ENCODE assay signal across 18 cellular contexts in genomic region chrX:31580227-31580626, GRCh38.
A peak's percentile ranks its signal among the peaks of the same experiment; 100 is the strongest.
DNase-seq lines count a peak whose midpoint lies in the region; ATAC-seq and TF ChIP-seq lines count a peak whose summit lies in the region.
"Had no signal": no experiment of that assay in that cellular context is flagged by ENCODE, and none has a peak within 500 bp of the region (broad histone marks: within the 10 kb centered on the region; RNA-seq: fewer than 3 reads in every experiment).

No MANE protein-coding gene starts in this region.

- H3K9me3 Mint-ChIP-seq in naive thymus-derived CD4-positive, alpha-beta T cell, result peaks cover 0 to 6% (median 4%) of the 10 kb centered on the region in 11 donors

- H3K27ac Mint-ChIP-seq in naive thymus-derived CD4-positive, alpha-beta T cell, result no peak overlapping the region
- H3K27ac Mint-ChIP-seq: natural killer cell treated with Interleukin-12 subunit alpha and Interleukin-12 subunit beta and Interleukin-15 and Interleukin-18, amount 100 ng/mL, for 72 hours; progenitor cell of endocrine pancreas had no signal

- no peak overlapping the region for H3K4me3 Mint-ChIP-seq in naive thymus-derived CD4-positive, alpha-beta T cell
- H3K4me3 Mint-ChIP-seq: natural killer cell treated with Interleukin-12 subunit alpha and Interleukin-12 subunit beta and Interleukin-15 and Interleukin-18, amount 100 ng/mL, for 72 hours had no signal

- H3K79me2 ChIP-seq in ACC112 (ENCODE audit: control insufficient read depth, insufficient read depth, low read length, unreplicated experiment), result no peaks in the 10 kb centered on the region

- DNase-seq in H4 (ENCODE audit: low spot score) (peak; percentile 49), RWPE2 (ENCODE audit: low spot score) (no peak), glomerular visceral epithelial cell (ENCODE audit: extremely low spot score) (peak; percentile 6), AG08396 (ENCODE audit: low spot score) (no peak), dedifferentiated amniotic fluid mesenchymal stem cell (ENCODE audit: extremely low spot score) (no peak)
- no peak for DNase-seq in stimulated activated CD8-positive, alpha-beta memory T cell treated with anti-CD3 and anti-CD28 coated beads, Interleukin-4, amount 100 ng/mL, for 48 hours
- no peak for DNase-seq in naive thymus-derived CD4-positive, alpha-beta T cell
- DNase-seq: amniotic stem cell, cortex of kidney, erythroblast, head of caudate nucleus, KG1, NCI-H1105, SK-N-SH had no signal

- no peak overlapping the region for H3K27ac ChIP-seq in ACC112 (ENCODE audit: low read depth, low read length)
- H3K27ac ChIP-seq in RWPE2 (ENCODE audit: poor library complexity, severe bottlenecking), result peak overlapping the region; percentile 29
- H3K27ac ChIP-seq in naive thymus-derived CD4-positive, alpha-beta T cell (ENCODE audit: low read depth, low read length), result no peak overlapping the region
- H3K27ac ChIP-seq: thoracic aorta had no signal

- H3K27me3 Mint-ChIP-seq in naive thymus-derived CD4-positive, alpha-beta T cell, result no peaks in the 10 kb centered on the region
- H3K27me3 Mint-ChIP-seq: natural killer cell treated with Interleukin-12 subunit alpha and Interleukin-12 subunit beta and Interleukin-15 and Interleukin-18, amount 100 ng/mL, for 72 hours had no signal

- no peak for ATAC-seq in RWPE2 (ENCODE audit: low read depth)
- no peak for ATAC-seq in naive thymus-derived CD4-positive, alpha-beta T cell
- ATAC-seq: natural killer cell treated with Interleukin-12 subunit alpha and Interleukin-12 subunit beta and Interleukin-15 and Interleukin-18, amount 100 ng/mL, for 72 hours had no signal

- CTCF ChIA-PET in naive thymus-derived CD4-positive, alpha-beta T cell (lab: Charles Lee), result no interaction called here

- no peaks in the 10 kb centered on the region for H3K27me3 ChIP-seq in ACC112 (ENCODE audit: insufficient read depth, low read length)
- H3K27me3 ChIP-seq in RWPE2 (ENCODE audit: insufficient read depth, poor library complexity, severe bottlenecking), result no peaks in the 10 kb centered on the region
- no peaks in the 10 kb centered on the region for H3K27me3 ChIP-seq in naive thymus-derived CD4-positive, alpha-beta T cell (ENCODE audit: control insufficient read depth in 2 of 2, insufficient read depth in 2 of 2, low read length in 2 of 2)

- H3K4me1 ChIP-seq in ACC112 (ENCODE audit: control insufficient read depth, insufficient read depth, low read length, unreplicated experiment) (peaks cover 16% of the 10 kb centered on the region), RWPE2 (ENCODE audit: insufficient read depth, poor library complexity, severe bottlenecking) (peaks cover 9% of the 10 kb centered on the region)
- H3K4me1 ChIP-seq in naive thymus-derived CD4-positive, alpha-beta T cell (ENCODE audit: control insufficient read depth in 2 of 2, insufficient read depth in 2 of 2, low read length in 2 of 2), result no peaks in the 10 kb centered on the region

- peak overlapping the region; percentile 55; the same call in 1 of the 2 replicates for H3K4me3 ChIP-seq in ACC112 (ENCODE audit: low read depth, low read length)
- no peak overlapping the region for H3K4me3 ChIP-seq in RWPE2 (ENCODE audit: severe bottlenecking)
- H3K4me3 ChIP-seq in naive thymus-derived CD4-positive, alpha-beta T cell (ENCODE audit: low read length), result no peak overlapping the region
- H3K4me3 ChIP-seq: thoracic aorta had no signal

- intact Hi-C loops in naive thymus-derived CD4-positive, alpha-beta T cell (cut with micrococcal nuclease), result no loop called here

- TF ChIP-seq CTCF in RWPE2 (IDR thresholded peaks at IDR 0.05; ENCODE audit: poor library complexity, severe bottlenecking), result no peak

- no peaks in the 10 kb centered on the region for H3K4me1 Mint-ChIP-seq in naive thymus-derived CD4-positive, alpha-beta T cell

- H3K36me3 ChIP-seq in ACC112 (ENCODE audit: insufficient read depth, low read length), result no peaks in the 10 kb centered on the region
- no peaks in the 10 kb centered on the region for H3K36me3 ChIP-seq in RWPE2 (ENCODE audit: low read depth)
- H3K36me3 ChIP-seq in naive thymus-derived CD4-positive, alpha-beta T cell (ENCODE audit: control insufficient read depth in 2 of 3, insufficient read depth in 3 of 3, low read length in 3 of 3), result no peaks in the 10 kb centered on the region
- H3K36me3 ChIP-seq: thoracic aorta had no signal

- no peak overlapping the region for H2AFZ ChIP-seq in ACC112 (ENCODE audit: low read length, unreplicated experiment)

- no peaks in the 10 kb centered on the region for H3K9me3 ChIP-seq in RWPE2 (ENCODE audit: severe bottlenecking)
- H3K9me3 ChIP-seq in naive thymus-derived CD4-positive, alpha-beta T cell (ENCODE audit: control insufficient read depth in 2 of 3, low read length in 3 of 3), result no peaks in the 10 kb centered on the region
- H3K9me3 ChIP-seq: SK-N-SH, thoracic aorta had no signal

- H3K36me3 Mint-ChIP-seq in naive thymus-derived CD4-positive, alpha-beta T cell, result no peaks in the 10 kb centered on the region
- H3K36me3 Mint-ChIP-seq: natural killer cell treated with Interleukin-12 subunit alpha and Interleukin-12 subunit beta and Interleukin-15 and Interleukin-18, amount 100 ng/mL, for 72 hours had no signal

- POLR2A ChIA-PET in naive thymus-derived CD4-positive, alpha-beta T cell (lab: Charles Lee), result no interaction called here

Comparison
In these comparisons a context has a peak if more than half of its experiments do, and no peak if none do; other contexts are left out.
1. DNase-seq: peak in H4 (single experiment) and glomerular visceral epithelial cell (single experiment); none in RWPE2 (single experiment), AG08396 (single experiment), stimulated activated CD8-positive, alpha-beta memory T cell treated with anti-CD3 and anti-CD28 coated beads, Interleukin-4, amount 100 ng/mL, for 48 hours (single experiment), dedifferentiated amniotic fluid mesenchymal stem cell (single experiment) and naive thymus-derived CD4-positive, alpha-beta T cell (0 of 9).